In the genomic region with DNA sequence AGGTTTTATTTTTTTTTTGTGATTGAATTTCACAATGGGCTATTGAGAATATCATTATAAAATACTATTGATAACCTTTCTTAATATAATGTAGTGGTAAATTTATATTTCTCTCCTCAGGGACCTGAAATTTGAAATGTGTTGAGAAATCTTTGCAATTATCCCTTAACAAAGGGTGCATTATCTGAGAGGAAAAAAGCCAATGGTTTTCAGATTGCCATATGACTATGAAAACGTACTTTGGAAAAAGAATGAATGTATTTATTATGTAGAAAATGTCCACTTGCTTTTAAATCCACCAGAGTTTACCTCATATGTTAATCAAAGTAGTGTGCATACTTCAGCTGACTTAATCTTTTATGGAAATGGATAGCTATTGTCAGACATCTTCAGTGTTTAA, we compare ENCODE assay signal across 31 cellular contexts.
DNase-seq lines count a peak whose midpoint lies in the region; ATAC-seq and TF ChIP-seq lines count a peak whose summit lies in the region.
"Had no signal": no experiment of that assay in that cellular context is flagged by ENCODE, and none has a peak within 500 bp of the region (broad histone marks: within the 10 kb centered on the region; RNA-seq: fewer than 3 reads in every experiment).

No MANE protein-coding gene starts in this region.

- TF ChIP-seq POLR2A in tibial nerve (IDR thresholded peaks at IDR 0.05): no peak

- TF ChIP-seq CTCF in tibial nerve (IDR thresholded peaks at IDR 0.05): no peak

- TF ChIP-seq EP300 in tibial nerve (IDR thresholded peaks at IDR 0.05): no peak

- DNase-seq in COLO829 (ENCODE audit: low spot score): peak; percentile 28
- DNase-seq in SK-MEL-5 (ENCODE audit: low read depth, low spot score): peak; percentile 95
- peak; percentile 82 for DNase-seq in foreskin melanocyte
- no peak for DNase-seq in tibial nerve (ENCODE audit: low spot score in 2 of 2)
- no peak for DNase-seq in NCI-H82 (lab: John Stamatoyannopoulos, UW)
- DNase-seq: 8988T; ACHN; AML-193; BE2C; C1 segment of cervical spinal cord; Caco-2; Calu3; CD4-positive, alpha-beta memory T cell; CD4-positive, alpha-beta T cell; CD4-positive, CD25-positive, alpha-beta regulatory T cell; CD8-positive, alpha-beta memory T cell; CD8-positive, alpha-beta T cell; COR-L47; DMS 273 treated with DMSO at 0.1 percent for 48 hours; DMS153; DMS53; DMS79; DMS79 treated with DMSO at 0.1 percent for 48 hours; DND-41; EL had no signal

- H3K27ac ChIP-seq in tibial nerve: no peak overlapping the region
- H3K27ac ChIP-seq: 22Rv1; A549; BLaER1; BLaER1 treated with 17β-estradiol and CSF1 and Interleukin-3, amounts not matched to agents 10 nM and 100 nM; C4-2B had no signal

- no peak overlapping the region for H3K4me3 ChIP-seq in tibial nerve
- H3K4me3 ChIP-seq: A549; BLaER1; BLaER1 treated with 17β-estradiol and CSF1 and Interleukin-3, amounts not matched to agents 10 nM and 100 nM had no signal

- no peaks in the 10 kb centered on the region for H3K36me3 ChIP-seq in tibial nerve
- H3K36me3 ChIP-seq: BE2C; BLaER1; BLaER1 treated with 17β-estradiol and CSF1 and Interleukin-3, amounts not matched to agents 10 nM and 100 nM had no signal

- in situ Hi-C loops in SK-MEL-5 (cut with HindIII; ENCODE audit: low pct_unique_long_range_greater_than_20kb, low sequenced_read_pairs): no loop called here

- no peaks in the 10 kb centered on the region for H3K4me1 ChIP-seq in tibial nerve
- H3K4me1 ChIP-seq: A549; BE2C; BLaER1; BLaER1 treated with 17β-estradiol and CSF1 and Interleukin-3, amounts not matched to agents 10 nM and 100 nM; Caco-2 had no signal

- no peaks in the 10 kb centered on the region for H3K27me3 ChIP-seq in tibial nerve
- H3K27me3 ChIP-seq: BE2C; BLaER1; BLaER1 treated with 17β-estradiol and CSF1 and Interleukin-3, amounts not matched to agents 10 nM and 100 nM had no signal

- no peak for ATAC-seq in HG03521 (IDR thresholded peaks at IDR 0.05; ENCODE audit: unreplicated experiment)
- ATAC-seq: A549; CD8-positive, alpha-beta T cell had no signal

- 15 to 26% methylated on average over 1 of the region's 1 CpG for WGBS in tibial nerve, 2 donors

- no peaks in the 10 kb centered on the region for H3K9me3 ChIP-seq in tibial nerve
- H3K9me3 ChIP-seq: A549, BE2C, BLaER1, Caco-2 had no signal

Comparison
In these comparisons a context has a peak if more than half of its experiments do, and no peak if none do; other contexts are left out.
1. DNase-seq: peak in COLO829 (single experiment), SK-MEL-5 (single experiment) and foreskin melanocyte (single experiment); none in tibial nerve (0 of 2) and NCI-H82 (single experiment).